ENCODE assay signal across 10 cellular contexts in genomic region chr14:104341532-104342434, GRCh38.
A peak's percentile ranks its signal among the peaks of the same experiment; 100 is the strongest.
DNase-seq lines count a peak whose midpoint lies in the region; ATAC-seq and TF ChIP-seq lines count a peak whose summit lies in the region.
"Had no signal": no experiment of that assay in that cellular context is flagged by ENCODE, and none has a peak within 500 bp of the region (broad histone marks: within the 10 kb centered on the region; RNA-seq: fewer than 3 reads in every experiment).

No MANE protein-coding gene starts in this region.

- H4K20me1 ChIP-seq in DND-41 (ENCODE audit: insufficient read depth, low read length): no peaks in the 10 kb centered on the region; the same call in 1 of the 2 replicates

- no peak for ATAC-seq in DND-41 (ENCODE audit: insufficient read depth, low read depth)
- ATAC-seq in activated T-cell treated with anti-CD3 and anti-CD28 coated beads, Interleukin-2, amount 50 U/mL, for 72 hours (replicated peaks in 1 of 2): peak in 1 of 2 donors; percentile 45
- ATAC-seq in GM21360 (IDR thresholded peaks at IDR 0.05; ENCODE audit: unreplicated experiment): no peak
- ATAC-seq in activated T-helper 17 cell treated with anti-CD3 and anti-CD28 coated beads, Interleukin-2, amount 50 U/mL, for 72 hours (replicated peaks): no peak

- no peak overlapping the region for H3K4me2 ChIP-seq in DND-41 (ENCODE audit: insufficient read depth, low read length)

- H3K27me3 Mint-ChIP-seq in activated T-cell treated with anti-CD3 and anti-CD28 coated beads, Interleukin-2, amount 50 U/mL, for 72 hours (ENCODE audit: low read depth): no peaks in the 10 kb centered on the region
- peaks cover 15% of the 10 kb centered on the region for H3K27me3 Mint-ChIP-seq in activated T-helper 17 cell treated with anti-CD3 and anti-CD28 coated beads, Interleukin-2, amount 50 U/mL, for 72 hours

- no peak overlapping the region for H3K4me3 ChIP-seq in DND-41 (ENCODE audit: low read depth in 1 of 2, low read length in 2 of 2)

- H3K4me1 Mint-ChIP-seq in activated T-cell treated with anti-CD3 and anti-CD28 coated beads, Interleukin-2, amount 50 U/mL, for 72 hours (ENCODE audit: low read depth): no peaks in the 10 kb centered on the region
- H3K4me1 Mint-ChIP-seq in activated T-helper 17 cell treated with anti-CD3 and anti-CD28 coated beads, Interleukin-2, amount 50 U/mL, for 72 hours: peaks cover 3% of the 10 kb centered on the region

- peaks cover 2 to 6% of the 10 kb centered on the region in 2 donors for H3K36me3 Mint-ChIP-seq in activated T-cell treated with anti-CD3 and anti-CD28 coated beads, Interleukin-2, amount 50 U/mL, for 72 hours (ENCODE audit: insufficient read depth in 2 of 2)
- no peaks in the 10 kb centered on the region for H3K36me3 Mint-ChIP-seq in activated T-helper 17 cell treated with anti-CD3 and anti-CD28 coated beads, Interleukin-2, amount 50 U/mL, for 72 hours (ENCODE audit: low read depth)

- H3K27me3 ChIP-seq in DND-41 (ENCODE audit: insufficient read depth, low read length, poor library complexity): no peaks in the 10 kb centered on the region

- TF ChIP-seq CTCF in DND-41 (IDR thresholded peaks at IDR 0.05; ENCODE audit: borderline replicate concordance, extremely low read depth, low read length, poor library complexity, severe bottlenecking): peak; percentile 42

- H3K27ac ChIP-seq in DND-41 (ENCODE audit: low read length): no peak overlapping the region
- H3K27ac ChIP-seq: HL-60 had no signal

- peaks cover 2% of the 10 kb centered on the region for H3K9me3 ChIP-seq in DND-41 (ENCODE audit: insufficient read depth, low read length, severe bottlenecking)

- in situ Hi-C loops in KBM-7 (cut with MboI; ENCODE audit: low pct_unique_long_range_greater_than_20kb, low sequenced_read_pairs): no loop called here

- no peaks in the 10 kb centered on the region for H3K4me1 ChIP-seq in DND-41 (ENCODE audit: insufficient read depth, low read length)

- DNase-seq in DND-41: no peak
- DNase-seq in KBM-7: peak; percentile 81
- DNase-seq in activated T-cell treated with anti-CD3 and anti-CD28 coated beads, Interleukin-2, amount 50 U/mL, for 72 hours: peak; percentile 16 to 22
- DNase-seq in left kidney (ENCODE audit: low read depth, low spot score): peak; percentile 82
- no peak for DNase-seq in T-helper 9 cell
- no peak for DNase-seq in superior temporal gyrus (ENCODE audit: extremely low spot score)

- H2AFZ ChIP-seq in DND-41 (ENCODE audit: low read depth, low read length): no peak overlapping the region

- H3K36me3 ChIP-seq in DND-41 (ENCODE audit: insufficient read depth, low read length): no peaks in the 10 kb centered on the region

- peaks cover 5 to 8% of the 10 kb centered on the region in 2 donors for H3K9me3 Mint-ChIP-seq in activated T-cell treated with anti-CD3 and anti-CD28 coated beads, Interleukin-2, amount 50 U/mL, for 72 hours
- peaks cover 14% of the 10 kb centered on the region for H3K9me3 Mint-ChIP-seq in activated T-helper 17 cell treated with anti-CD3 and anti-CD28 coated beads, Interleukin-2, amount 50 U/mL, for 72 hours

- no peaks in the 10 kb centered on the region for H3K79me2 ChIP-seq in DND-41 (ENCODE audit: insufficient read depth, low read length)

- H3K4me3 Mint-ChIP-seq in activated T-cell treated with anti-CD3 and anti-CD28 coated beads, Interleukin-2, amount 50 U/mL, for 72 hours: no peak overlapping the region
- H3K4me3 Mint-ChIP-seq in activated T-helper 17 cell treated with anti-CD3 and anti-CD28 coated beads, Interleukin-2, amount 50 U/mL, for 72 hours: no peak overlapping the region
- H3K4me3 Mint-ChIP-seq: dendritic cell treated with granulocyte-macrophage colony-stimulating factor and Interleukin-4, amounts not matched to agents 40 ng/mL and 50 ng/mL, for 4 days had no signal

- H3K9ac ChIP-seq in DND-41 (ENCODE audit: low read depth, low read length): no peak overlapping the region

- H3K27ac Mint-ChIP-seq in activated T-cell treated with anti-CD3 and anti-CD28 coated beads, Interleukin-2, amount 50 U/mL, for 72 hours: no peak overlapping the region
- no peak overlapping the region for H3K27ac Mint-ChIP-seq in activated T-helper 17 cell treated with anti-CD3 and anti-CD28 coated beads, Interleukin-2, amount 50 U/mL, for 72 hours
- H3K27ac Mint-ChIP-seq: dendritic cell treated with granulocyte-macrophage colony-stimulating factor and Interleukin-4, amounts not matched to agents 40 ng/mL and 50 ng/mL, for 4 days had no signal

Comparison
In these comparisons a context has a peak if more than half of its experiments do, and no peak if none do; other contexts are left out.
1. DNase-seq: peak in KBM-7 (single experiment), activated T-cell treated with anti-CD3 and anti-CD28 coated beads, Interleukin-2, amount 50 U/mL, for 72 hours (2 of 2) and left kidney (single experiment); none in DND-41 (single experiment), T-helper 9 cell (single experiment) and superior temporal gyrus (single experiment).